1 cellular context compared by ENCODE assay signal in genomic region chr12:77237896-77238295, GRCh38.
TF ChIP-seq lines count a peak whose summit lies in the region.

No MANE protein-coding gene starts in this region.

TF ChIP-seq in H1, 55 proteins besides CTCF, POLR2A, EP300 and RAD21:
- TF ChIP-seq EZH2 (IDR thresholded peaks at IDR 0.05; ENCODE audit: low read depth, low read length, severe bottlenecking) = no peak
- TF ChIP-seq ASH2L (IDR thresholded peaks at IDR 0.05; ENCODE audit: low read length) = no peak
- no peak for TF ChIP-seq POLR2AphosphoS5 (IDR thresholded peaks at IDR 0.05; ENCODE audit: low read depth, low read length)
- no peak for TF ChIP-seq SIX5 (IDR thresholded peaks at IDR 0.05; ENCODE audit: low read depth, low read length)
- TF ChIP-seq FOSL1 (IDR thresholded peaks at IDR 0.05; ENCODE audit: insufficient read depth, low read depth, low read length) = no peak
- no peak for TF ChIP-seq GABPA (IDR thresholded peaks at IDR 0.05; ENCODE audit: borderline replicate concordance, insufficient read depth, low read length)
